1 cellular context compared by ENCODE assay signal in the genomic region with DNA sequence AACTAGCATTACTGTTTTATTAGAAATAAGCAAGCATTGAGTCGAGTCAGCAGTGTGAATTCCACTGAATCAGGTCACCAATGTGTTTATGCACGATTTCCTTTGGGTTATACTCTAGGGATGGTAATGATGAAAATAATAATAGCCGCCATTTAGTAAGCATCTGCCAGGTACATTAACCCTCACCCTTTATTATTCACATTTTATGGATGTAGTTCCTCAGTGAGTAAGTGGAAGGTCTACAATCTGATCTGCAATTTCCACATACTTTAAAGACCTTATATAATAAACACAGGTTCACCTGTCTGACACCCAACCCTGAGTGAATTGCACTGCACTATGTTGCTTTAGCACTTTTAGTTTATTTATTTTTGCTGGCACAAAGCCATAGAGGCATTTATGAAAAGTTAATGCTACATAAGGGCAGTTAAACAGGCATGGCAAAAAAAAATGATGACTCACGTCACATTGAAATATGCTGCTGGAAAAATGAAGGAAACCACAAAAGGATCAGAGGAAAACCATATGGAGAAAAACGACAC.
TF ChIP-seq lines count a peak whose summit lies in the region.

No MANE protein-coding gene starts in this region.

TF ChIP-seq in SK-N-SH, 30 proteins besides CTCF, POLR2A, EP300 and RAD21 (continued from another document):
- TF ChIP-seq, protein P1, sequence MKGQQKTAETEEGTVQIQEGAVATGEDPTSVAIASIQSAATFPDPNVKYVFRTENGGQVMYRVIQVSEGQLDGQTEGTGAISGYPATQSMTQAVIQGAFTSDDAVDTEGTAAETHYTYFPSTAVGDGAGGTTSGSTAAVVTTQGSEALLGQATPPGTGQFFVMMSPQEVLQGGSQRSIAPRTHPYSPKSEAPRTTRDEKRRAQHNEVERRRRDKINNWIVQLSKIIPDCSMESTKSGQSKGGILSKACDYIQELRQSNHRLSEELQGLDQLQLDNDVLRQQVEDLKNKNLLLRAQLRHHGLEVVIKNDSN (IDR thresholded peaks at IDR 0.05; ENCODE audit: borderline replicate concordance, low read depth): no peak
- TF ChIP-seq TEAD4 (IDR thresholded peaks at IDR 0.05; ENCODE audit: borderline replicate concordance, insufficient read depth) (no peak), FOSL2 (IDR thresholded peaks at IDR 0.05; ENCODE audit: borderline replicate concordance, low read depth) (peak; percentile 16; the same call in 1 of the 2 replicates), ELF1 (IDR thresholded peaks at IDR 0.05) (no peak)
- TF ChIP-seq, protein P2, sequence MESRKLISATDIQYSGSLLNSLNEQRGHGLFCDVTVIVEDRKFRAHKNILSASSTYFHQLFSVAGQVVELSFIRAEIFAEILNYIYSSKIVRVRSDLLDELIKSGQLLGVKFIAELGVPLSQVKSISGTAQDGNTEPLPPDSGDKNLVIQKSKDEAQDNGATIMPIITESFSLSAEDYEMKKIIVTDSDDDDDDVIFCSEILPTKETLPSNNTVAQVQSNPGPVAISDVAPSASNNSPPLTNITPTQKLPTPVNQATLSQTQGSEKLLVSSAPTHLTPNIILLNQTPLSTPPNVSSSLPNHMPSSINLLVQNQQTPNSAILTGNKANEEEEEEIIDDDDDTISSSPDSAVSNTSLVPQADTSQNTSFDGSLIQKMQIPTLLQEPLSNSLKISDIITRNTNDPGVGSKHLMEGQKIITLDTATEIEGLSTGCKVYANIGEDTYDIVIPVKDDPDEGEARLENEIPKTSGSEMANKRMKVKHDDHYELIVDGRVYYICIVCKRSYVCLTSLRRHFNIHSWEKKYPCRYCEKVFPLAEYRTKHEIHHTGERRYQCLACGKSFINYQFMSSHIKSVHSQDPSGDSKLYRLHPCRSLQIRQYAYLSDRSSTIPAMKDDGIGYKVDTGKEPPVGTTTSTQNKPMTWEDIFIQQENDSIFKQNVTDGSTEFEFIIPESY (IDR thresholded peaks at IDR 0.05; ENCODE audit: borderline replicate concordance, low read depth): no peak
